22 cellular contexts compared by ENCODE assay signal in the genomic region with DNA sequence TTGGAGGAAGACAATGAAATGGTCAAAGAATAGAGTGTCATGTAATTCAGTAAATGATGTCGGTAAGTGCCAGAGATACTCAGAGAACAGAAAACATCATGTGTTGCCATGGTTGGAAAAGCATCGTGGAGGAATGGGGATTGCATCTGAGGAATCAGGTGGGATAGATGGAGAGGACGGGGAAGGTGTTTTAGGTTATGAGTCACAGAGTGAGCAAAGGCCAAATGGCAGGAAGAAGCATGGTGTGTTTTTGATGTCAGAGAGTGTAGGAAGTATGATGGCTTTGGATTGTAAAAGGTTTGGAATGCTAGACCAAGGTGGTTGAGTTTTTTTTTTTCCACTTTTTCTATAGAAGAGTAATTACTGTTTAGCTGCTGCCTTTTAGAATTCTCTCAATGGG. TPM values are rescaled to one million over a fixed set of nuclear protein-coding genes. Genes with fewer than 3 reads are reported as not detected.
DNase-seq lines count a peak whose midpoint lies in the region; ATAC-seq, FAIRE-seq and TF ChIP-seq lines count a peak whose summit lies in the region.
"Had no signal": no experiment of that assay in that cellular context is flagged by ENCODE, and none has a peak within 500 bp of the region (broad histone marks: within the 10 kb centered on the region; RNA-seq: fewer than 3 reads in every experiment).

No MANE protein-coding gene starts in this region.

- no peaks in the 10 kb centered on the region for H3K36me3 ChIP-seq in bronchial epithelial cell (ENCODE audit: control insufficient read depth, insufficient read depth, low read length)
- H3K36me3 ChIP-seq: BLaER1 treated with 17β-estradiol and CSF1 and Interleukin-3, amounts not matched to agents 10 nM and 100 nM had no signal

- H3K4me3 ChIP-seq in bronchial epithelial cell (ENCODE audit: low read depth, low read length), result no peak overlapping the region
- H3K4me3 ChIP-seq: BLaER1 treated with 17β-estradiol and CSF1 and Interleukin-3, amounts not matched to agents 10 nM and 100 nM had no signal

- no peak overlapping the region for H3K4me3 Mint-ChIP-seq in osteocyte (ENCODE audit: unreplicated experiment)
- H3K4me3 Mint-ChIP-seq: CD8-positive, alpha-beta memory T cell; H9 had no signal

- H3K27me3 ChIP-seq in bronchial epithelial cell (ENCODE audit: control insufficient read depth, insufficient read depth, low read length), result no peaks in the 10 kb centered on the region
- H3K27me3 ChIP-seq: BLaER1 treated with 17β-estradiol and CSF1 and Interleukin-3, amounts not matched to agents 10 nM and 100 nM had no signal

- H3K27me3 Mint-ChIP-seq in osteocyte (ENCODE audit: unreplicated experiment), result no peaks in the 10 kb centered on the region

- TF ChIP-seq CTCF in bronchial epithelial cell (IDR thresholded peaks at IDR 0.05; ENCODE audit: insufficient read depth, low read length, severe bottlenecking) (no peak), osteocyte (IDR thresholded peaks at IDR 0.05) (no peak)

- intact Hi-C loops in left cardiac atrium (cut with DNase I), result no loop called here

- TF ChIP-seq POLR2A in H54 (IDR thresholded peaks at IDR 0.05; ENCODE audit: low read depth, low read length), result no peak

- ATAC-seq in left cardiac atrium, result no peak

- DNase-seq in H54 (ENCODE audit: insufficient read length, low spot score) (no peak), RKO (ENCODE audit: low spot score) (peak; percentile 13), bronchial epithelial cell (ENCODE audit: low read depth) (peak; percentile 82), kidney tubule cell (ENCODE audit: low spot score) (peak; percentile 68), left cardiac atrium (no peak), osteocyte (ENCODE audit: extremely low spot score, unreplicated experiment) (no peak), UCSD-AML1 (lab: John Stamatoyannopoulos, UW; ENCODE audit: unreplicated experiment) (no peak)
- DNase-seq in stimulated activated naive CD4-positive, alpha-beta T cell treated with Interleukin-2 at 50 U/mL for 16 hours (lab: John Stamatoyannopoulos, UW), result no peak
- DNase-seq: CD8-positive, alpha-beta memory T cell; H9; Karpas-422; NCI-H1105; NCI-H2081; NCI-H2171 treated with DMSO at 0.1 percent for 48 hours; NCI-H446 treated with DMSO at 0.1 percent for 48 hours; NCI-H69; RPMI8226 had no signal

- H3K4me1 Mint-ChIP-seq in osteocyte (ENCODE audit: unreplicated experiment), result peaks cover 49% of the 10 kb centered on the region
- H3K4me1 Mint-ChIP-seq: IgD-negative memory B cell had no signal

- peak; percentile 86 for FAIRE-seq in H54 (lab: Jason Lieb, UNC)
- FAIRE-seq in bronchial epithelial cell (lab: Jason Lieb, UNC), result no peak
- FAIRE-seq: D721Med had no signal

- no peaks in the 10 kb centered on the region for H3K36me3 Mint-ChIP-seq in osteocyte (ENCODE audit: unreplicated experiment)
- H3K36me3 Mint-ChIP-seq: IgD-negative memory B cell had no signal

- H3K27ac Mint-ChIP-seq in osteocyte (ENCODE audit: unreplicated experiment), result no peak overlapping the region
- H3K27ac Mint-ChIP-seq: CD8-positive, alpha-beta memory T cell; H9; IgD-negative memory B cell had no signal

- peaks cover 6% of the 10 kb centered on the region for H3K9me3 Mint-ChIP-seq in osteocyte (ENCODE audit: unreplicated experiment)
- H3K9me3 Mint-ChIP-seq: CD8-positive, alpha-beta memory T cell; H9 had no signal

RNA-seq across cellular contexts. Expression of gene CD28, which starts 27.5 kb away (rescaled TPM):
- total RNA-seq in bronchial epithelial cell, result not detected in 2 replicates
- 1 to 10 TPM; 2.5 to 2.9 TPM for total RNA-seq in left cardiac atrium
- total RNA-seq in osteocyte, result not detected in 2 replicates
- total RNA-seq: A673, H9, HT-29 had no signal

Comparison
In these comparisons a context has a peak if more than half of its experiments do, and no peak if none do; other contexts are left out.
1. DNase-seq: peak in RKO (single experiment), bronchial epithelial cell (single experiment) and kidney tubule cell (single experiment); none in H54 (single experiment), left cardiac atrium (single experiment), osteocyte (single experiment), stimulated activated naive CD4-positive, alpha-beta T cell treated with Interleukin-2 at 50 U/mL for 16 hours (single experiment) and UCSD-AML1 (single experiment).